In genomic region chr6:14453712-14454466, GRCh38 we compare ENCODE assay signal across 10 cellular contexts.
DNase-seq lines count a peak whose midpoint lies in the region; ATAC-seq and TF ChIP-seq lines count a peak whose summit lies in the region.
"Had no signal": no experiment of that assay in that cellular context is flagged by ENCODE, and none has a peak within 500 bp of the region (broad histone marks: within the 10 kb centered on the region; RNA-seq: fewer than 3 reads in every experiment).

No MANE protein-coding gene starts in this region.

- ATAC-seq in activated T-helper 17 cell treated with anti-CD3 and anti-CD28 coated beads, Interleukin-2, amount 50 U/mL, for 72 hours (replicated peaks) = peak; percentile 23
- ATAC-seq in stimulated activated naive B cell treated with anti-CD40 and anti-IgM and Interleukin-4, amounts not matched to agents 10 μg/mL and 1 μg/mL and 100 μg/mL, for 72 hours (replicated peaks) = no peak
- ATAC-seq in HG03025 (IDR thresholded peaks at IDR 0.05; ENCODE audit: low FRiP score, unreplicated experiment) = no peak

- peaks cover 77% of the 10 kb centered on the region for H3K4me1 Mint-ChIP-seq in activated T-cell treated with anti-CD3 and anti-CD28 coated beads, Interleukin-2, amount 50 U/mL, for 24 hours (ENCODE audit: low read depth)
- H3K4me1 Mint-ChIP-seq in activated T-helper 17 cell treated with anti-CD3 and anti-CD28 coated beads, Interleukin-2, amount 50 U/mL, for 72 hours = peaks cover 40% of the 10 kb centered on the region
- peaks cover 31 to 45% of the 10 kb centered on the region in 2 donors for H3K4me1 Mint-ChIP-seq in stimulated activated naive B cell treated with anti-CD40 and anti-IgM and Interleukin-4, amounts not matched to agents 10 μg/mL and 1 μg/mL and 100 μg/mL, for 72 hours
- peaks cover 25% of the 10 kb centered on the region for H3K4me1 Mint-ChIP-seq in mesothelial cell of epicardium

- H3K27me3 Mint-ChIP-seq in activated T-cell treated with anti-CD3 and anti-CD28 coated beads, Interleukin-2, amount 50 U/mL, for 24 hours = no peaks in the 10 kb centered on the region
- no peaks in the 10 kb centered on the region for H3K27me3 Mint-ChIP-seq in activated T-helper 17 cell treated with anti-CD3 and anti-CD28 coated beads, Interleukin-2, amount 50 U/mL, for 72 hours
- no peaks in the 10 kb centered on the region for H3K27me3 Mint-ChIP-seq in stimulated activated naive B cell treated with anti-CD40 and anti-IgM and Interleukin-4, amounts not matched to agents 10 μg/mL and 1 μg/mL and 100 μg/mL, for 72 hours
- peaks cover 6% of the 10 kb centered on the region for H3K27me3 Mint-ChIP-seq in mesothelial cell of epicardium (ENCODE audit: low read depth)

- DNase-seq in activated T-cell treated with anti-CD3 and anti-CD28 coated beads, Interleukin-2, amount 50 U/mL, for 24 hours = no peak
- DNase-seq in activated T-cell treated with anti-CD3 and anti-CD28 coated beads for 4 hours = no peak
- peak; percentile 69 for DNase-seq in M059J (ENCODE audit: low read depth)
- no peak for DNase-seq in stimulated activated naive B cell treated with anti-CD40 and anti-IgM and Interleukin-4, amounts not matched to agents 10 μg/mL and 1 μg/mL and 100 μg/mL, for 72 hours
- DNase-seq in cardiac septum (ENCODE audit: low spot score) = no peak
- no peak for DNase-seq in mesothelial cell of epicardium (ENCODE audit: low spot score in 2 of 2, unreplicated experiment in 2 of 2)
- DNase-seq: kidney, NCI-H1694 had no signal

- intact Hi-C loops in cardiac septum (cut with DNase I) = no loop called here

- no peaks in the 10 kb centered on the region for H3K36me3 Mint-ChIP-seq in activated T-cell treated with anti-CD3 and anti-CD28 coated beads, Interleukin-2, amount 50 U/mL, for 24 hours (ENCODE audit: low read depth)
- H3K36me3 Mint-ChIP-seq in activated T-helper 17 cell treated with anti-CD3 and anti-CD28 coated beads, Interleukin-2, amount 50 U/mL, for 72 hours (ENCODE audit: low read depth) = no peaks in the 10 kb centered on the region
- peaks cover 13 to 57% of the 10 kb centered on the region in 2 donors for H3K36me3 Mint-ChIP-seq in stimulated activated naive B cell treated with anti-CD40 and anti-IgM and Interleukin-4, amounts not matched to agents 10 μg/mL and 1 μg/mL and 100 μg/mL, for 72 hours
- H3K36me3 Mint-ChIP-seq in mesothelial cell of epicardium = no peaks in the 10 kb centered on the region

- peak overlapping the region; percentile 87 for H3K27ac Mint-ChIP-seq in activated T-cell treated with anti-CD3 and anti-CD28 coated beads, Interleukin-2, amount 50 U/mL, for 24 hours
- peak overlapping the region; percentile 78 for H3K27ac Mint-ChIP-seq in activated T-helper 17 cell treated with anti-CD3 and anti-CD28 coated beads, Interleukin-2, amount 50 U/mL, for 72 hours
- H3K27ac Mint-ChIP-seq in stimulated activated naive B cell treated with anti-CD40 and anti-IgM and Interleukin-4, amounts not matched to agents 10 μg/mL and 1 μg/mL and 100 μg/mL, for 72 hours = peak overlapping the region; percentile 77
- H3K27ac Mint-ChIP-seq in mesothelial cell of epicardium = no peak overlapping the region

- H3K4me3 Mint-ChIP-seq in activated T-cell treated with anti-CD3 and anti-CD28 coated beads, Interleukin-2, amount 50 U/mL, for 24 hours = peak overlapping the region; percentile 48
- H3K4me3 Mint-ChIP-seq in activated T-helper 17 cell treated with anti-CD3 and anti-CD28 coated beads, Interleukin-2, amount 50 U/mL, for 72 hours = peak overlapping the region; percentile 43
- H3K4me3 Mint-ChIP-seq in stimulated activated naive B cell treated with anti-CD40 and anti-IgM and Interleukin-4, amounts not matched to agents 10 μg/mL and 1 μg/mL and 100 μg/mL, for 72 hours = no peak overlapping the region
- H3K4me3 Mint-ChIP-seq in mesothelial cell of epicardium = no peak overlapping the region

- no peak for TF ChIP-seq CTCF in mesothelial cell of epicardium (IDR thresholded peaks at IDR 0.05; ENCODE audit: unreplicated experiment)

- no peaks in the 10 kb centered on the region for H3K9me3 Mint-ChIP-seq in activated T-cell treated with anti-CD3 and anti-CD28 coated beads, Interleukin-2, amount 50 U/mL, for 24 hours
- H3K9me3 Mint-ChIP-seq in activated T-helper 17 cell treated with anti-CD3 and anti-CD28 coated beads, Interleukin-2, amount 50 U/mL, for 72 hours = no peaks in the 10 kb centered on the region
- H3K9me3 Mint-ChIP-seq in stimulated activated naive B cell treated with anti-CD40 and anti-IgM and Interleukin-4, amounts not matched to agents 10 μg/mL and 1 μg/mL and 100 μg/mL, for 72 hours = no peaks in the 10 kb centered on the region
- H3K9me3 Mint-ChIP-seq in mesothelial cell of epicardium = no peaks in the 10 kb centered on the region

Comparison
In these comparisons a context has a peak if more than half of its experiments do, and no peak if none do; other contexts are left out.
1. H3K4me3 Mint-ChIP-seq: peak in activated T-cell treated with anti-CD3 and anti-CD28 coated beads, Interleukin-2, amount 50 U/mL, for 24 hours (single experiment) and activated T-helper 17 cell treated with anti-CD3 and anti-CD28 coated beads, Interleukin-2, amount 50 U/mL, for 72 hours (single experiment); none in stimulated activated naive B cell treated with anti-CD40 and anti-IgM and Interleukin-4, amounts not matched to agents 10 μg/mL and 1 μg/mL and 100 μg/mL, for 72 hours (0 of 2) and mesothelial cell of epicardium (single experiment).